Comparison of ENCODE assay signal across 24 cellular contexts in genomic region chr10:118968071-118968470, GRCh38.
DNase-seq lines count a peak whose midpoint lies in the region; ATAC-seq and TF ChIP-seq lines count a peak whose summit lies in the region.
"Had no signal": no experiment of that assay in that cellular context is flagged by ENCODE, and none has a peak within 500 bp of the region (broad histone marks: within the 10 kb centered on the region; RNA-seq: fewer than 3 reads in every experiment).

No MANE protein-coding gene starts in this region.

- TF ChIP-seq POLR2A in esophagus muscularis mucosa (IDR thresholded peaks at IDR 0.05; ENCODE audit: low read depth): no peak

- DNase-seq in NCI-H1694 treated with DMSO at 0.1 percent for 48 hours (lab: John Stamatoyannopoulos, UW) (peak; percentile 2), NCI-H1694 (lab: John Stamatoyannopoulos, UW) (no peak), ecto neural progenitor cell (ENCODE audit: low spot score) (peak; percentile 34), mucosa of descending colon (no peak), sciatic nerve (ENCODE audit: low spot score) (peak; percentile 48), esophagus muscularis mucosa (ENCODE audit: extremely low spot score) (no peak), T-helper 1 cell (no peak)
- DNase-seq: activated CD4-positive, alpha-beta T cell treated with anti-CD3 and anti-CD28 coated beads, Interleukin-2, amount 50 U/mL, for 48 hours; activated CD4-positive, CD25-positive, alpha-beta regulatory T cell treated with anti-CD3 and anti-CD28 coated beads, Interleukin-2, amount 50 U/mL, for 72 hours; activated naive CD4-positive, alpha-beta T cell; activated T-cell treated with anti-CD3 and anti-CD28 coated beads, Interleukin-2, amount 50 U/mL, for 72 hours; CD4-positive, alpha-beta memory T cell; central memory CD4-positive, alpha-beta T cell; esophagus squamous epithelium; foreskin keratinocyte; GM23248; NCI-H510A; OCI-M1; stimulated activated naive B cell treated with anti-CD40 and anti-IgM and Interleukin-4, amounts not matched to agents 10 μg/mL and 1 μg/mL and 100 μg/mL, for 72 hours; T-helper 17 cell had no signal

- TF ChIP-seq CTCF in mucosa of descending colon (IDR thresholded peaks at IDR 0.05): no peak
- TF ChIP-seq CTCF in esophagus muscularis mucosa (IDR thresholded peaks at IDR 0.05): no peak

- no peak overlapping the region for H3K4me3 ChIP-seq in mucosa of descending colon
- H3K4me3 ChIP-seq in esophagus muscularis mucosa: no peak overlapping the region
- H3K4me3 ChIP-seq: esophagus squamous epithelium, GM23248, lung had no signal

- TF ChIP-seq EP300 in esophagus muscularis mucosa (IDR thresholded peaks at IDR 0.05): no peak

- WGBS in esophagus muscularis mucosa: 70% methylated on average over 7 of the region's 9 CpGs

- no peak overlapping the region for H3K27ac ChIP-seq in esophagus muscularis mucosa (replicated peaks in 1 of 4)
- H3K27ac ChIP-seq: esophagus squamous epithelium, foreskin keratinocyte, GM23248, parathyroid adenoma had no signal

- intact Hi-C loops in mucosa of descending colon (cut with DNase I, micrococcal nuclease) (no loop called here), sciatic nerve (cut with DNase I) (no loop called here), esophagus muscularis mucosa (cut with DNase I) (loop anchor here (10.0 kb wide), 1 partner anchor 57 kb away; the partner anchor contains the start of gene NANOS1)

- ATAC-seq in mucosa of descending colon: peak; percentile 19
- peak; percentile 16 for ATAC-seq in sciatic nerve
- no peak for ATAC-seq in HG03565 (IDR thresholded peaks at IDR 0.05; ENCODE audit: unreplicated experiment)
- ATAC-seq: activated T-cell treated with anti-CD3 and anti-CD28 coated beads, Interleukin-2, amount 50 U/mL, for 72 hours; foreskin keratinocyte; stimulated activated naive B cell treated with anti-CD40 and anti-IgM and Interleukin-4, amounts not matched to agents 10 μg/mL and 1 μg/mL and 100 μg/mL, for 72 hours; T-helper 17 cell had no signal

- H3K4me1 ChIP-seq in mucosa of descending colon (ENCODE audit: low read depth) (no peaks in the 10 kb centered on the region), esophagus muscularis mucosa (peaks cover 6 to 22% (median 11%) of the 10 kb centered on the region in 4 donors)
- H3K4me1 ChIP-seq: esophagus squamous epithelium, foreskin keratinocyte, parathyroid adenoma had no signal

- no peaks in the 10 kb centered on the region for H3K36me3 ChIP-seq in mucosa of descending colon (ENCODE audit: low read depth)
- H3K36me3 ChIP-seq in esophagus muscularis mucosa: no peaks in the 10 kb centered on the region
- H3K36me3 ChIP-seq: esophagus squamous epithelium had no signal

- H3K9me3 ChIP-seq in mucosa of descending colon (no peaks in the 10 kb centered on the region), esophagus muscularis mucosa (no peaks in the 10 kb centered on the region)
- H3K9me3 ChIP-seq: esophagus squamous epithelium, SK-N-SH had no signal

- H3K27me3 ChIP-seq in esophagus muscularis mucosa: no peaks in the 10 kb centered on the region

Comparison
In these comparisons a context has a peak if more than half of its experiments do, and no peak if none do; other contexts are left out.
1. DNase-seq: peak in NCI-H1694 treated with DMSO at 0.1 percent for 48 hours (single experiment), ecto neural progenitor cell (single experiment) and sciatic nerve (single experiment); none in NCI-H1694 (single experiment), mucosa of descending colon (0 of 3), esophagus muscularis mucosa (single experiment) and T-helper 1 cell (0 of 5).